ENCODE assay signal across 1 cellular context in the genomic region with DNA sequence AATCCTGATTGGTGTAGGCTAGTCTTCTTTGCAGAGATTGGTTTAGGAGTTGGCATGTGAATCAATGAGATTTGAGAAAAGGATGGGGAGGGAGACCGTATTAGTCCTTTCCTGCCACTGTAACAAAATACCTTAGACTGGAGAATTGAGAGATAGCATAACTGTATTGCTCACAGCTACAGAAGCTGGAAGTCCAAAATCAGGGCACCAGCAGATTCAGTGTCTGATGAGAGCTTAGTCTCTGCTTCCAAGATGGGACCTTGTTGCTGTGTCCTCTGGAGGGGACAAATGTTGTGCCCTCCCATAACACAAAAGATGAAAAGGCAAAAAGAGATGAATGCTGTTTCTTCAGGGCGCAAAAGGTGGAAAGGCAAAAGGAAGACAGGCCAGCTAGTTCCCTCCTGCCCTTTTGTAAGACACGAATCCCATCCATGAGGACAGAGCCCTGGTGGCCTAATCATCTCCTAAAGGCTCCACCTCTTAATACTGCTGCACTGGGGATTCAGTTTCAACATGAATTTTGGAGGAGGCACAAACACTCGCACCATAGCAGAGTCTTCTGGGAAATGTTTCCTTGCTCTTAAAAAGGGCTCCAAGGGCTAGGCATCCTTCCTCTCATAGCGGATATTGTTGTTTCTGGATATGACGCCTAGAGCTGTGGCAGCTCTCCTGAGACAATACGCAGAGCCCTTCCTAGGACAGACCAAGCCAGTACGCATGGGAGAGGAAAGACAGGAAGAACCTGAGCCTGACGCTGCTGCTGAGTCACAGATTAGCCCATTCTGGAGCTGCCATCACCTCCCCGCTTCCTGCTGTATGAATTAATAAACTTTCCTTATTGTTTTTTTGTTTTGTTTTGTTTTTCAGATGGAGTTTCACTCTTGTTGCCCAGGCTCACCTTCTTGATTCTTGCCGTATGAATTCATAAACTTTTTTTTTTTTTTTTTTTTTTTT.
TF ChIP-seq lines count a peak whose summit lies in the region.

No MANE protein-coding gene starts in this region.

TF ChIP-seq in K562, 482 proteins besides CTCF, POLR2A, EP300 and RAD21 (continued from another document and continues in another):
- TF ChIP-seq, protein P1, sequence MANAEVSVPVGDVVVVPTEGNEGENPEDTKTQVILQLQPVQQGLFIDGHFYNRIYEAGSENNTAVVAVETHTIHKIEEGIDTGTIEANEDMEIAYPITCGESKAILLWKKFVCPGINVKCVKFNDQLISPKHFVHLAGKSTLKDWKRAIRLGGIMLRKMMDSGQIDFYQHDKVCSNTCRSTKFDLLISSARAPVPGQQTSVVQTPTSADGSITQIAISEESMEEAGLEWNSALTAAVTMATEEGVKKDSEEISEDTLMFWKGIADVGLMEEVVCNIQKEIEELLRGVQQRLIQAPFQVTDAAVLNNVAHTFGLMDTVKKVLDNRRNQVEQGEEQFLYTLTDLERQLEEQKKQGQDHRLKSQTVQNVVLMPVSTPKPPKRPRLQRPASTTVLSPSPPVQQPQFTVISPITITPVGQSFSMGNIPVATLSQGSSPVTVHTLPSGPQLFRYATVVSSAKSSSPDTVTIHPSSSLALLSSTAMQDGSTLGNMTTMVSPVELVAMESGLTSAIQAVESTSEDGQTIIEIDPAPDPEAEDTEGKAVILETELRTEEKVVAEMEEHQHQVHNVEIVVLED (CRISPR knock-in tag; IDR thresholded peaks at IDR 0.05): no peak
- TF ChIP-seq COPS2 (conservative IDR thresholded peaks at IDR 0.05): no peak
- no peak for TF ChIP-seq SAFB2 (IDR thresholded peaks at IDR 0.05; ENCODE audit: borderline replicate concordance, low read depth, low read length, severe bottlenecking)
- no peak for TF ChIP-seq BHLHE40 (IDR thresholded peaks at IDR 0.05; ENCODE audit: low read length)
- TF ChIP-seq SMARCA5 (IDR thresholded peaks at IDR 0.05): no peak
- TF ChIP-seq, protein P2, sequence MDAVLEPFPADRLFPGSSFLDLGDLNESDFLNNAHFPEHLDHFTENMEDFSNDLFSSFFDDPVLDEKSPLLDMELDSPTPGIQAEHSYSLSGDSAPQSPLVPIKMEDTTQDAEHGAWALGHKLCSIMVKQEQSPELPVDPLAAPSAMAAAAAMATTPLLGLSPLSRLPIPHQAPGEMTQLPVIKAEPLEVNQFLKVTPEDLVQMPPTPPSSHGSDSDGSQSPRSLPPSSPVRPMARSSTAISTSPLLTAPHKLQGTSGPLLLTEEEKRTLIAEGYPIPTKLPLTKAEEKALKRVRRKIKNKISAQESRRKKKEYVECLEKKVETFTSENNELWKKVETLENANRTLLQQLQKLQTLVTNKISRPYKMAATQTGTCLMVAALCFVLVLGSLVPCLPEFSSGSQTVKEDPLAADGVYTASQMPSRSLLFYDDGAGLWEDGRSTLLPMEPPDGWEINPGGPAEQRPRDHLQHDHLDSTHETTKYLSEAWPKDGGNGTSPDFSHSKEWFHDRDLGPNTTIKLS (IDR thresholded peaks at IDR 0.05; ENCODE audit: borderline replicate concordance, low read depth): no peak
- TF ChIP-seq, protein P3, sequence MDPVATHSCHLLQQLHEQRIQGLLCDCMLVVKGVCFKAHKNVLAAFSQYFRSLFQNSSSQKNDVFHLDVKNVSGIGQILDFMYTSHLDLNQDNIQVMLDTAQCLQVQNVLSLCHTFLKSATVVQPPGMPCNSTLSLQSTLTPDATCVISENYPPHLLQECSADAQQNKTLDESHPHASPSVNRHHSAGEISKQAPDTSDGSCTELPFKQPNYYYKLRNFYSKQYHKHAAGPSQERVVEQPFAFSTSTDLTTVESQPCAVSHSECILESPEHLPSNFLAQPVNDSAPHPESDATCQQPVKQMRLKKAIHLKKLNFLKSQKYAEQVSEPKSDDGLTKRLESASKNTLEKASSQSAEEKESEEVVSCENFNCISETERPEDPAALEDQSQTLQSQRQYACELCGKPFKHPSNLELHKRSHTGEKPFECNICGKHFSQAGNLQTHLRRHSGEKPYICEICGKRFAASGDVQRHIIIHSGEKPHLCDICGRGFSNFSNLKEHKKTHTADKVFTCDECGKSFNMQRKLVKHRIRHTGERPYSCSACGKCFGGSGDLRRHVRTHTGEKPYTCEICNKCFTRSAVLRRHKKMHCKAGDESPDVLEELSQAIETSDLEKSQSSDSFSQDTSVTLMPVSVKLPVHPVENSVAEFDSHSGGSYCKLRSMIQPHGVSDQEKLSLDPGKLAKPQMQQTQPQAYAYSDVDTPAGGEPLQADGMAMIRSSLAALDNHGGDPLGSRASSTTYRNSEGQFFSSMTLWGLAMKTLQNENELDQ (CRISPR knock-in tag; IDR thresholded peaks at IDR 0.05; ENCODE audit: borderline replicate concordance): no peak
- no peak for TF ChIP-seq KHSRP (IDR thresholded peaks at IDR 0.05)
- no peak for TF ChIP-seq KAT2B (IDR thresholded peaks at IDR 0.05; ENCODE audit: low read depth, low read length)
- no peak for TF ChIP-seq EHMT2 (IDR thresholded peaks at IDR 0.05)
- TF ChIP-seq GABPA (tag; conservative IDR thresholded peaks at IDR 0.05; ENCODE audit: low read depth): no peak
- TF ChIP-seq, protein P4, sequence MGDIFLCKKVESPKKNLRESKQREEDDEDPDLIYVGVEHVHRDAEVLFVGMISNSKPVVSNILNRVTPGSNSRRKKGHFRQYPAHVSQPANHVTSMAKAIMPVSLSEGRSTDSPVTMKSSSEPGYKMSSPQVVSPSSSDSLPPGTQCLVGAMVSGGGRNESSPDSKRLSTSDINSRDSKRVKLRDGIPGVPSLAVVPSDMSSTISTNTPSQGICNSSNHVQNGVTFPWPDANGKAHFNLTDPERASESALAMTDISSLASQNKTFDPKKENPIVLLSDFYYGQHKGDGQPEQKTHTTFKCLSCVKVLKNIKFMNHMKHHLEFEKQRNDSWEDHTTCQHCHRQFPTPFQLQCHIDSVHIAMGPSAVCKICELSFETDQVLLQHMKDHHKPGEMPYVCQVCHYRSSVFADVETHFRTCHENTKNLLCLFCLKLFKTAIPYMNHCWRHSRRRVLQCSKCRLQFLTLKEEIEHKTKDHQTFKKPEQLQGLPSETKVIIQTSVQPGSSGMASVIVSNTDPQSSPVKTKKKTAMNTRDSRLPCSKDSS (IDR thresholded peaks at IDR 0.05; ENCODE audit: low read depth, partially characterized antibody): no peak
- no peak for TF ChIP-seq TAF9B (IDR thresholded peaks at IDR 0.05; ENCODE audit: partially characterized antibody)
- no peak for TF ChIP-seq CBX1 (IDR thresholded peaks at IDR 0.05; ENCODE audit: low read depth)
- TF ChIP-seq, protein P5, sequence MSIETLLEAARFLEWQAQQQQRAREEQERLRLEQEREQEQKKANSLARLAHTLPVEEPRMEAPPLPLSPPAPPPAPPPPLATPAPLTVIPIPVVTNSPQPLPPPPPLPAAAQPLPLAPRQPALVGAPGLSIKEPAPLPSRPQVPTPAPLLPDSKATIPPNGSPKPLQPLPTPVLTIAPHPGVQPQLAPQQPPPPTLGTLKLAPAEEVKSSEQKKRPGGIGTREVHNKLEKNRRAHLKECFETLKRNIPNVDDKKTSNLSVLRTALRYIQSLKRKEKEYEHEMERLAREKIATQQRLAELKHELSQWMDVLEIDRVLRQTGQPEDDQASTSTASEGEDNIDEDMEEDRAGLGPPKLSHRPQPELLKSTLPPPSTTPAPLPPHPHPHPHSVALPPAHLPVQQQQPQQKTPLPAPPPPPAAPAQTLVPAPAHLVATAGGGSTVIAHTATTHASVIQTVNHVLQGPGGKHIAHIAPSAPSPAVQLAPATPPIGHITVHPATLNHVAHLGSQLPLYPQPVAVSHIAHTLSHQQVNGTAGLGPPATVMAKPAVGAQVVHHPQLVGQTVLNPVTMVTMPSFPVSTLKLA (conservative IDR thresholded peaks at IDR 0.05): no peak
- TF ChIP-seq, protein P6, sequence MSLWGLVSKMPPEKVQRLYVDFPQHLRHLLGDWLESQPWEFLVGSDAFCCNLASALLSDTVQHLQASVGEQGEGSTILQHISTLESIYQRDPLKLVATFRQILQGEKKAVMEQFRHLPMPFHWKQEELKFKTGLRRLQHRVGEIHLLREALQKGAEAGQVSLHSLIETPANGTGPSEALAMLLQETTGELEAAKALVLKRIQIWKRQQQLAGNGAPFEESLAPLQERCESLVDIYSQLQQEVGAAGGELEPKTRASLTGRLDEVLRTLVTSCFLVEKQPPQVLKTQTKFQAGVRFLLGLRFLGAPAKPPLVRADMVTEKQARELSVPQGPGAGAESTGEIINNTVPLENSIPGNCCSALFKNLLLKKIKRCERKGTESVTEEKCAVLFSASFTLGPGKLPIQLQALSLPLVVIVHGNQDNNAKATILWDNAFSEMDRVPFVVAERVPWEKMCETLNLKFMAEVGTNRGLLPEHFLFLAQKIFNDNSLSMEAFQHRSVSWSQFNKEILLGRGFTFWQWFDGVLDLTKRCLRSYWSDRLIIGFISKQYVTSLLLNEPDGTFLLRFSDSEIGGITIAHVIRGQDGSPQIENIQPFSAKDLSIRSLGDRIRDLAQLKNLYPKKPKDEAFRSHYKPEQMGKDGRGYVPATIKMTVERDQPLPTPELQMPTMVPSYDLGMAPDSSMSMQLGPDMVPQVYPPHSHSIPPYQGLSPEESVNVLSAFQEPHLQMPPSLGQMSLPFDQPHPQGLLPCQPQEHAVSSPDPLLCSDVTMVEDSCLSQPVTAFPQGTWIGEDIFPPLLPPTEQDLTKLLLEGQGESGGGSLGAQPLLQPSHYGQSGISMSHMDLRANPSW (CRISPR knock-in tag; IDR thresholded peaks at IDR 0.05): no peak
- TF ChIP-seq, protein P7, sequence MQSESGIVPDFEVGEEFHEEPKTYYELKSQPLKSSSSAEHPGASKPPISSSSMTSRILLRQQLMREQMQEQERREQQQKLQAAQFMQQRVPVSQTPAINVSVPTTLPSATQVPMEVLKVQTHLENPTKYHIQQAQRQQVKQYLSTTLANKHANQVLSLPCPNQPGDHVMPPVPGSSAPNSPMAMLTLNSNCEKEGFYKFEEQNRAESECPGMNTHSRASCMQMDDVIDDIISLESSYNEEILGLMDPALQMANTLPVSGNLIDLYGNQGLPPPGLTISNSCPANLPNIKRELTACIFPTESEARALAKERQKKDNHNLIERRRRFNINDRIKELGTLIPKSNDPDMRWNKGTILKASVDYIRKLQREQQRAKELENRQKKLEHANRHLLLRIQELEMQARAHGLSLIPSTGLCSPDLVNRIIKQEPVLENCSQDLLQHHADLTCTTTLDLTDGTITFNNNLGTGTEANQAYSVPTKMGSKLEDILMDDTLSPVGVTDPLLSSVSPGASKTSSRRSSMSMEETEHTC (IDR thresholded peaks at IDR 0.05): no peak
- TF ChIP-seq, protein P8, sequence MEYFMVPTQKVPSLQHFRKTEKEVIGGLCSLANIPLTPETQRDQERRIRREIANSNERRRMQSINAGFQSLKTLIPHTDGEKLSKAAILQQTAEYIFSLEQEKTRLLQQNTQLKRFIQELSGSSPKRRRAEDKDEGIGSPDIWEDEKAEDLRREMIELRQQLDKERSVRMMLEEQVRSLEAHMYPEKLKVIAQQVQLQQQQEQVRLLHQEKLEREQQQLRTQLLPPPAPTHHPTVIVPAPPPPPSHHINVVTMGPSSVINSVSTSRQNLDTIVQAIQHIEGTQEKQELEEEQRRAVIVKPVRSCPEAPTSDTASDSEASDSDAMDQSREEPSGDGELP (CRISPR knock-in tag; IDR thresholded peaks at IDR 0.05; ENCODE audit: borderline replicate concordance): no peak
- TF ChIP-seq, protein P9, sequence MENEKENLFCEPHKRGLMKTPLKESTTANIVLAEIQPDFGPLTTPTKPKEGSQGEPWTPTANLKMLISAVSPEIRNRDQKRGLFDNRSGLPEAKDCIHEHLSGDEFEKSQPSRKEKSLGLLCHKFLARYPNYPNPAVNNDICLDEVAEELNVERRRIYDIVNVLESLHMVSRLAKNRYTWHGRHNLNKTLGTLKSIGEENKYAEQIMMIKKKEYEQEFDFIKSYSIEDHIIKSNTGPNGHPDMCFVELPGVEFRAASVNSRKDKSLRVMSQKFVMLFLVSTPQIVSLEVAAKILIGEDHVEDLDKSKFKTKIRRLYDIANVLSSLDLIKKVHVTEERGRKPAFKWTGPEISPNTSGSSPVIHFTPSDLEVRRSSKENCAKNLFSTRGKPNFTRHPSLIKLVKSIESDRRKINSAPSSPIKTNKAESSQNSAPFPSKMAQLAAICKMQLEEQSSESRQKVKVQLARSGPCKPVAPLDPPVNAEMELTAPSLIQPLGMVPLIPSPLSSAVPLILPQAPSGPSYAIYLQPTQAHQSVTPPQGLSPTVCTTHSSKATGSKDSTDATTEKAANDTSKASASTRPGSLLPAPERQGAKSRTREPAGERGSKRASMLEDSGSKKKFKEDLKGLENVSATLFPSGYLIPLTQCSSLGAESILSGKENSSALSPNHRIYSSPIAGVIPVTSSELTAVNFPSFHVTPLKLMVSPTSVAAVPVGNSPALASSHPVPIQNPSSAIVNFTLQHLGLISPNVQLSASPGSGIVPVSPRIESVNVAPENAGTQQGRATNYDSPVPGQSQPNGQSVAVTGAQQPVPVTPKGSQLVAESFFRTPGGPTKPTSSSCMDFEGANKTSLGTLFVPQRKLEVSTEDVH (IDR thresholded peaks at IDR 0.05; ENCODE audit: low read depth, partially characterized antibody): no peak
- TF ChIP-seq NFYB (IDR thresholded peaks at IDR 0.05; ENCODE audit: extremely low read depth, insufficient read length): no peak
- TF ChIP-seq C11orf30 (IDR thresholded peaks at IDR 0.05; ENCODE audit: low read depth): peak; percentile 56; the same call in 1 of the 2 replicates
- TF ChIP-seq NR3C1 (CRISPR knock-in tag; IDR thresholded peaks at IDR 0.05): no peak
- TF ChIP-seq YBX1 (IDR thresholded peaks at IDR 0.05): no peak
- TF ChIP-seq CREM (IDR thresholded peaks at IDR 0.05; ENCODE audit: low read depth): peak; percentile 37; the same call in 1 of the 2 replicates
- TF ChIP-seq TAF1 (IDR thresholded peaks at IDR 0.05; ENCODE audit: control insufficient read depth, extremely low read depth, insufficient read depth, low read length, severe bottlenecking): no peak
- no peak for TF ChIP-seq ELF4 (CRISPR knock-in tag; IDR thresholded peaks at IDR 0.05)
- no peak for TF ChIP-seq SNRNP70 (optimal IDR thresholded peaks at IDR 0.05; ENCODE audit: low read depth, low read length)
- TF ChIP-seq, protein P10, sequence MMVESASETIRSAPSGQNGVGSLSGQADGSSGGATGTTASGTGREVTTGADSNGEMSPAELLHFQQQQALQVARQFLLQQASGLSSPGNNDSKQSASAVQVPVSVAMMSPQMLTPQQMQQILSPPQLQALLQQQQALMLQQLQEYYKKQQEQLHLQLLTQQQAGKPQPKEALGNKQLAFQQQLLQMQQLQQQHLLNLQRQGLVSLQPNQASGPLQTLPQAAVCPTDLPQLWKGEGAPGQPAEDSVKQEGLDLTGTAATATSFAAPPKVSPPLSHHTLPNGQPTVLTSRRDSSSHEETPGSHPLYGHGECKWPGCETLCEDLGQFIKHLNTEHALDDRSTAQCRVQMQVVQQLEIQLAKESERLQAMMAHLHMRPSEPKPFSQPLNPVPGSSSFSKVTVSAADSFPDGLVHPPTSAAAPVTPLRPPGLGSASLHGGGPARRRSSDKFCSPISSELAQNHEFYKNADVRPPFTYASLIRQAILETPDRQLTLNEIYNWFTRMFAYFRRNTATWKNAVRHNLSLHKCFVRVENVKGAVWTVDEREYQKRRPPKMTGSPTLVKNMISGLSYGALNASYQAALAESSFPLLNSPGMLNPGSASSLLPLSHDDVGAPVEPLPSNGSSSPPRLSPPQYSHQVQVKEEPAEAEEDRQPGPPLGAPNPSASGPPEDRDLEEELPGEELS (CRISPR knock-in tag; IDR thresholded peaks at IDR 0.05; ENCODE audit: borderline replicate concordance): no peak
- TF ChIP-seq ZNF324 (CRISPR knock-in tag; IDR thresholded peaks at IDR 0.05): no peak
- peak; percentile 39; the same call in 1 of the 2 replicates for TF ChIP-seq MAFK (IDR thresholded peaks at IDR 0.05; ENCODE audit: low read length)
- no peak for TF ChIP-seq TAF15 (IDR thresholded peaks at IDR 0.05; ENCODE audit: low read depth, low read length)
- no peak for TF ChIP-seq TRIM24 (IDR thresholded peaks at IDR 0.05)
- TF ChIP-seq MTA2 (IDR thresholded peaks at IDR 0.05; ENCODE audit: low read depth): no peak
- TF ChIP-seq ZNF217 (CRISPR knock-in tag; IDR thresholded peaks at IDR 0.05): no peak
- TF ChIP-seq ZKSCAN8 (CRISPR knock-in tag; IDR thresholded peaks at IDR 0.05): no peak
- peak; percentile 32 to 44 for TF ChIP-seq NRF1 (conservative IDR thresholded peaks at IDR 0.05 in 1 of 2, IDR thresholded peaks at IDR 0.05 in 1 of 2)
